Comparison of ENCODE assay signal across 8 cellular contexts in the genomic region with DNA sequence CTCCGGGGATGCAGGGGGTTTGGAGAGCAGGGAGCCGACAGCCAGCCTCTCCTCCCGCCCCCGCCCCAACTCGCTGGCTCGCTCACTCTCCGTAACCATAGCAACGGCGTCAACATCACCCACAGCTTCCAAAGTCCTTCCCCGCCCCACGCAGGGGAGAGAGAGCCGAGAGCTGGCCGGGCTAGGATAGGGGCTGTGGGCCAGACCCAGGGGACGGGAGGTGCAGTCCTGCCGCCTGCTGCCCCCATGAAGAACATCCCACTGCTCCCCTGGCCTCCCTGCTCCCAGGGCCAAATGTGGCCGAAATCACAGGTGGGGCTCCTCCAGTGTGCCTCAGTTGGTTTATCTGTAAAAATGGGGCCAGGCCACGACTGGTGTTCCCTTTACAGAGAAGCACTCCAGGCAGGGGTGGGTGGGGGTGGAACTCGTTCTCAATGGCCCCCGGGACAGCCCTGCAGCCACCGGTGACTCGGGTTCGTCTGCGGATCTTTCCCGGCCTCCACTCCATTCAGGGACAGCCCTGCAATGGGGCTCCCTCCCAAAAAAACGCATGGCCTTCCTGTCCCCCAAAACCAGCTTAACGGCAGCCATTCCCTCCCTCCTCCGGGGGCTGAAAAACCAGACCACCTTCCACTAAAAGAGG. TPM values are rescaled to one million over a fixed set of nuclear protein-coding genes. Genes with fewer than 3 reads are reported as not detected.
A peak's percentile ranks its signal among the peaks of the same experiment; 100 is the strongest.
DNase-seq lines count a peak whose midpoint lies in the region; ATAC-seq, FAIRE-seq and TF ChIP-seq lines count a peak whose summit lies in the region.

No MANE protein-coding gene starts in this region.

- WGBS in SK-N-SH (ENCODE audit: low lambda C conversion rate): 57% methylated on average over 3 of the region's 27 CpGs
- WGBS in stomach, 5 donors: 26 to 43% (median 31%) methylated on average over 9 to 27 of the region's 27 CpGs

- intact Hi-C loops in kidney (cut with DNase I) (no loop called here), stomach (cut with DNase I; ENCODE audit: low total_unique reads) (no loop called here)

- H3K9me3 ChIP-seq in SK-N-SH (no peaks in the 10 kb centered on the region), kidney (ENCODE audit: control insufficient read depth in 1 of 2, low read length in 2 of 2) (no peaks in the 10 kb centered on the region), stomach (no peaks in the 10 kb centered on the region)

- FAIRE-seq in RCC 7860 (lab: Jason Lieb, UNC): no peak
- FAIRE-seq in kidney (lab: Jason Lieb, UNC): no peak

- peaks cover 64% of the 10 kb centered on the region for H3K4me1 Mint-ChIP-seq in brain

- H3K4me3 ChIP-seq in SK-N-SH (ENCODE audit: low read depth in 2 of 2, low read length in 1 of 2) (peak overlapping the region; percentile 81 to 90; a peak in 3 of 4 replicates), kidney (ENCODE audit: low read length in 2 of 2) (peak overlapping the region in 1 of 2 donors; percentile 1), stomach (peak overlapping the region in 2 of 4 donors; percentile 17 to 66)

- POLR2A ChIA-PET in SK-N-SH (lab: Yijun Ruan, JAX): interaction anchor here (0.6 kb wide), 1 partner anchor 267 kb away, joined by 5 read pairs; no protein-coding TSS in a partner anchor

- H3K9me3 Mint-ChIP-seq in brain: no peaks in the 10 kb centered on the region

- H3K9me2 ChIP-seq in SK-N-SH: no peaks in the 10 kb centered on the region

- TF ChIP-seq POLR2A in stomach (IDR thresholded peaks at IDR 0.05): no peak

- peaks cover 18% of the 10 kb centered on the region for H3K27me3 Mint-ChIP-seq in brain

- no peaks in the 10 kb centered on the region for H3K36me3 ChIP-seq in SK-N-SH (replicated peaks in 1 of 2; ENCODE audit: control insufficient read depth in 1 of 2, insufficient read depth in 2 of 2, low read length in 1 of 2)
- no peaks in the 10 kb centered on the region for H3K36me3 ChIP-seq in kidney (ENCODE audit: control insufficient read depth in 1 of 2, insufficient read depth in 2 of 2, low read length in 2 of 2)
- no peaks in the 10 kb centered on the region for H3K36me3 ChIP-seq in stomach

- peaks cover 71% of the 10 kb centered on the region for H4K20me1 ChIP-seq in SK-N-SH (ENCODE audit: insufficient read depth)

- H3K9ac ChIP-seq in SK-N-SH (peak overlapping the region; percentile 87; the same call in 1 of the 2 replicates), kidney (ENCODE audit: low read length in 2 of 2) (no peak overlapping the region)

- H3F3A ChIP-seq in SK-N-SH (replicated peaks; ENCODE audit: insufficient read depth): peaks cover 7% of the 10 kb centered on the region

- H3K36me3 Mint-ChIP-seq in brain: no peaks in the 10 kb centered on the region

- H3K27ac Mint-ChIP-seq in brain: no peak overlapping the region

- H3K27me3 ChIP-seq in SK-N-SH (ENCODE audit: insufficient read depth): no peaks in the 10 kb centered on the region
- H3K27me3 ChIP-seq in stomach: peaks cover 0 to 9% (median 0%) of the 10 kb centered on the region in 3 donors

- peak overlapping the region; percentile 98 for H3K4me2 ChIP-seq in SK-N-SH

- no peak overlapping the region for H2AFZ ChIP-seq in SK-N-SH (ENCODE audit: low read depth)

- peak overlapping the region in 4 of 5 experiments; percentile 44 to 95 (median 89) for H3K4me3 Mint-ChIP-seq in brain

- H3K27ac ChIP-seq in SK-N-SH (ENCODE audit: low read depth in 2 of 2, low read length in 1 of 2): peak overlapping the region in 1 of 2 experiments; percentile 32; a peak in 1 of 4 replicates
- H3K27ac ChIP-seq in kidney (ENCODE audit: low read depth in 2 of 2, low read length in 2 of 2): no peak overlapping the region
- peak overlapping the region in 4 of 5 donors; percentile 7 to 93 (median 86) for H3K27ac ChIP-seq in stomach

- CTCF ChIA-PET in SK-N-SH (lab: Yijun Ruan, JAX): interaction anchor here (0.9 to 2.0 kb wide), 3 partner anchors 11 to 34 kb away, joined by 3 to 8 read pairs (median 3); a partner anchor contains a TSS

- DNase-seq in SK-N-SH (peak; percentile 76), RCC 7860 (ENCODE audit: low spot score) (peak; percentile 46), kidney (peak; percentile 84), stomach (no peak)

- no peak for TF ChIP-seq RAD21 in SK-N-SH (IDR thresholded peaks at IDR 0.05; ENCODE audit: low read length)

- no peak for TF ChIP-seq EP300 in SK-N-SH (IDR thresholded peaks at IDR 0.05; ENCODE audit: borderline replicate concordance in 1 of 2, low read depth in 1 of 2, low read length in 1 of 2)
- no peak for TF ChIP-seq EP300 in stomach (IDR thresholded peaks at IDR 0.05)

- peaks cover 82% of the 10 kb centered on the region for H3K79me2 ChIP-seq in SK-N-SH (ENCODE audit: insufficient read depth)

- ATAC-seq in SK-N-SH treated with all-trans-retinoic acid at 6 μM for 48 hours (no peak), GM18868 (IDR thresholded peaks at IDR 0.05; ENCODE audit: unreplicated experiment) (no peak), HG02973 (IDR thresholded peaks at IDR 0.05; ENCODE audit: unreplicated experiment) (no peak)

- H3K4me1 ChIP-seq in SK-N-SH (ENCODE audit: control insufficient read depth in 1 of 2, insufficient read depth in 2 of 2, low read depth in 1 of 2, low read length in 1 of 2): peaks cover 36 to 63% of the 10 kb centered on the region in 2 experiments; a peak in 3 of 4 replicates
- H3K4me1 ChIP-seq in kidney (ENCODE audit: control insufficient read depth in 1 of 2, insufficient read depth in 1 of 2, low read depth in 1 of 2, low read length in 2 of 2): peaks cover 16 to 38% of the 10 kb centered on the region in 2 donors
- H3K4me1 ChIP-seq in stomach: peaks cover 71 to 85% (median 81%) of the 10 kb centered on the region in 4 donors

- TF ChIP-seq CTCF in SK-N-SH (IDR thresholded peaks at IDR 0.05) (no peak), brain (conservative IDR thresholded peaks at IDR 0.05) (no peak), kidney (IDR thresholded peaks at IDR 0.05; ENCODE audit: borderline replicate concordance, extremely low read depth, insufficient read depth) (no peak), stomach (IDR thresholded peaks at IDR 0.05) (no peak)

TF ChIP-seq in SK-N-SH, 30 proteins besides CTCF, POLR2A, EP300 and RAD21 (continues in another document):
- no peak for TF ChIP-seq GATA2 (CRISPR knock-in tag; IDR thresholded peaks at IDR 0.05)
- TF ChIP-seq SMC3 (IDR thresholded peaks at IDR 0.05; ENCODE audit: low read depth, low read length): no peak
- TF ChIP-seq POLR2AphosphoS5 (IDR thresholded peaks at IDR 0.05; ENCODE audit: low read depth, low read length): no peak
- TF ChIP-seq NRF1 (IDR thresholded peaks at IDR 0.05; ENCODE audit: low read depth, low read length): no peak
- TF ChIP-seq EZH2phosphoT487 (IDR thresholded peaks at IDR 0.05; ENCODE audit: borderline replicate concordance, low read depth): no peak
- no peak for TF ChIP-seq SIN3A (IDR thresholded peaks at IDR 0.05; ENCODE audit: borderline replicate concordance, low read depth, low read length)

TF ChIP-seq in SK-N-SH treated with all-trans-retinoic acid at 6 μM for 48 hours, 23 proteins besides CTCF, POLR2A, EP300 and RAD21 (continues in another document):
- TF ChIP-seq TOX (CRISPR knock-in tag; IDR thresholded peaks at IDR 0.05; ENCODE audit: borderline replicate concordance) (no peak), BACH2 (CRISPR knock-in tag; IDR thresholded peaks at IDR 0.05; ENCODE audit: borderline replicate concordance) (no peak), OSR1 (CRISPR knock-in tag; IDR thresholded peaks at IDR 0.05) (no peak)

RNA-seq across cellular contexts. Expression of a gene that starts 3.1 kb away (rescaled TPM):
- polyA plus RNA-seq in SK-N-SH (2012; rRNA removed) (11.3 and 16.1 TPM in 2 replicates), brain (ENCODE audit: insufficient read depth, low read depth, low replicate concordance) (22.6 TPM), kidney (ENCODE audit: insufficient read depth, low read depth, low replicate concordance) (10.4 TPM), stomach (1 to 10 TPM; 5.0 to 7.6 (median 6.6) TPM)
- 11.6 and 17.8 TPM in 2 replicates for polyA plus RNA-seq in SK-N-SH (2012; cell fraction: cytosol; rRNA removed)
- 28.7 and 43.5 TPM in 2 replicates for polyA plus RNA-seq in SK-N-SH (2012; cell fraction: nucleus; rRNA removed)
- total RNA-seq in kidney (22.2 TPM), stomach (10 to 100 TPM in 2 of 5 donors, 1 to 10 TPM in 2, not detected in 1; 3.5 to 31.9 (median 15.8) TPM)

RNA-seq across cellular contexts. Expression of a gene that starts 12.0 kb away (rescaled TPM):
- polyA plus RNA-seq in SK-N-SH (2012; rRNA removed): 9.0 and 18.8 TPM in 2 replicates
- polyA plus RNA-seq in SK-N-SH (2012; cell fraction: cytosol; rRNA removed): 7.1 and 12.6 TPM in 2 replicates
- polyA plus RNA-seq in SK-N-SH (2012; cell fraction: nucleus; rRNA removed): 87.2 and 224 TPM in 2 replicates
- polyA plus RNA-seq in brain (ENCODE audit: insufficient read depth, low read depth, low replicate concordance): 26.0 TPM
- total RNA-seq in kidney: 36.8 TPM
- polyA plus RNA-seq in kidney (ENCODE audit: insufficient read depth, low read depth, low replicate concordance): 12.1 TPM
- 100 to 1,000 TPM in 1 of 5 donors, 10 to 100 TPM in 4; 10.1 to 164 (median 25.7) TPM for total RNA-seq in stomach
- polyA plus RNA-seq in stomach: 10 to 100 TPM; 10.1 to 15.5 (median 15.2) TPM

RNA-seq across cellular contexts. Expression of a gene that starts 25.0 kb away (rescaled TPM):
- 61.1 and 69.1 TPM in 2 replicates for polyA plus RNA-seq in SK-N-SH (2012; rRNA removed)
- 25.5 and 46.5 TPM in 2 replicates for polyA plus RNA-seq in SK-N-SH (2012; cell fraction: cytosol; rRNA removed)
- 86.6 and 88.2 TPM in 2 replicates for polyA plus RNA-seq in SK-N-SH (2012; cell fraction: nucleus; rRNA removed)
- 124 TPM for polyA plus RNA-seq in brain (ENCODE audit: insufficient read depth, low read depth, low replicate concordance)
- total RNA-seq in kidney: 63.8 TPM
- 65.1 TPM for polyA plus RNA-seq in kidney (ENCODE audit: insufficient read depth, low read depth, low replicate concordance)
- total RNA-seq in stomach: 100 to 1,000 TPM in 1 of 5 donors, 10 to 100 TPM in 4; 25.7 to 177 (median 33.0) TPM
- polyA plus RNA-seq in stomach: 10 to 100 TPM; 73.0 to 76.3 (median 75.5) TPM

RNA-seq across cellular contexts. Expression of a gene that starts 44.9 kb away (rescaled TPM):
- polyA plus RNA-seq in SK-N-SH (2012; rRNA removed) (1.7 and 2.8 TPM in 2 replicates), brain (ENCODE audit: insufficient read depth, low read depth, low replicate concordance) (3.8 TPM), kidney (ENCODE audit: insufficient read depth, low read depth, low replicate concordance) (6.1 TPM), stomach (1 to 10 TPM; 5.5 to 6.7 (median 6.0) TPM)
- 1.3 and 2.1 TPM in 2 replicates for polyA plus RNA-seq in SK-N-SH (2012; cell fraction: cytosol; rRNA removed)
- 7.3 and 12.1 TPM in 2 replicates for polyA plus RNA-seq in SK-N-SH (2012; cell fraction: nucleus; rRNA removed)
- total RNA-seq in kidney (10.3 TPM), stomach (10 to 100 TPM in 3 of 5 donors, 1 to 10 TPM in 2; 4.2 to 75.9 (median 18.3) TPM)

RNA-seq across cellular contexts. Expression of a gene that starts 44.9 kb away (rescaled TPM):
- polyA plus RNA-seq in SK-N-SH (2012; rRNA removed) (11.8 and 30.0 TPM in 2 replicates), brain (ENCODE audit: insufficient read depth, low read depth, low replicate concordance) (105 TPM), kidney (ENCODE audit: insufficient read depth, low read depth, low replicate concordance) (49.5 TPM), stomach (10 to 100 TPM in 2 of 3 donors, 1 to 10 TPM in 1; 7.8 to 23.9 (median 19.4) TPM)
- 16.4 and 28.2 TPM in 2 replicates for polyA plus RNA-seq in SK-N-SH (2012; cell fraction: cytosol; rRNA removed)
- 67.1 and 70.7 TPM in 2 replicates for polyA plus RNA-seq in SK-N-SH (2012; cell fraction: nucleus; rRNA removed)
- total RNA-seq in kidney (90.1 TPM), stomach (10 to 100 TPM; 10.7 to 77.6 (median 17.9) TPM)

Comparison
In these comparisons a context has a peak if more than half of its experiments do, and no peak if none do; other contexts are left out.
1. H3K27ac ChIP-seq: peak in stomach (4 of 5); none in kidney (0 of 2).